Comparison of ENCODE assay signal across 9 cellular contexts in genomic region chr4:45453258-45453841, GRCh38.
DNase-seq lines count a peak whose midpoint lies in the region; ATAC-seq and TF ChIP-seq lines count a peak whose summit lies in the region.
"Had no signal": no experiment of that assay in that cellular context is flagged by ENCODE, and none has a peak within 500 bp of the region (broad histone marks: within the 10 kb centered on the region; RNA-seq: fewer than 3 reads in every experiment).

No MANE protein-coding gene starts in this region.

- no peak overlapping the region for H3K27ac Mint-ChIP-seq in activated CD4-positive, alpha-beta T cell treated with anti-CD3 and anti-CD28 coated beads, Interleukin-2, amount 10 ng/mL, durations not matched to agents 7 days and 5 days
- no peak overlapping the region for H3K27ac Mint-ChIP-seq in T-helper 17 cell
- no peak overlapping the region for H3K27ac Mint-ChIP-seq in stimulated activated naive CD8-positive, alpha-beta T cell treated with anti-CD3 and anti-CD28 coated beads, Interleukin-15, amount 100 ng/mL, for 72 hours
- H3K27ac Mint-ChIP-seq: IgD-negative memory B cell had no signal

- H3K27me3 ChIP-seq in colonic mucosa: no peaks in the 10 kb centered on the region

- POLR2A ChIA-PET in RWPE1 (lab: Yijun Ruan, JAX; ENCODE audit: low non-redundant PET): no interaction called here
- POLR2A ChIA-PET in activated CD4-positive, alpha-beta T cell treated with anti-CD3 and anti-CD28 coated beads, Interleukin-2, amount 10 ng/mL, durations not matched to agents 7 days and 5 days (lab: Charles Lee): no interaction called here

- H3K9ac ChIP-seq in colonic mucosa (ENCODE audit: low read depth in 2 of 2, low read length in 2 of 2): no peak overlapping the region

- no peaks in the 10 kb centered on the region for H3K36me3 ChIP-seq in colonic mucosa

- H3K9me3 ChIP-seq in T-helper 17 cell (ENCODE audit: control insufficient read depth, low read length, poor library complexity, severe bottlenecking) (no peaks in the 10 kb centered on the region), colonic mucosa (no peaks in the 10 kb centered on the region)

- DNase-seq in KG1 (lab: John Stamatoyannopoulos, UW): peak; percentile 43
- peak; percentile 10 for DNase-seq in RWPE1 (ENCODE audit: low spot score)
- peak; percentile 2 for DNase-seq in hepatic stellate cell (ENCODE audit: low spot score)
- no peak for DNase-seq in activated CD4-positive, alpha-beta T cell treated with anti-CD3 and anti-CD28 coated beads, Interleukin-2, amount 10 ng/mL, durations not matched to agents 7 days and 5 days
- no peak for DNase-seq in T-helper 17 cell
- DNase-seq in stimulated activated naive CD8-positive, alpha-beta T cell treated with anti-CD3 and anti-CD28 coated beads, Interleukin-15, amount 100 ng/mL, for 72 hours: no peak
- no peak for DNase-seq in colonic mucosa

- no peak overlapping the region for H3K4me3 Mint-ChIP-seq in activated CD4-positive, alpha-beta T cell treated with anti-CD3 and anti-CD28 coated beads, Interleukin-2, amount 10 ng/mL, durations not matched to agents 7 days and 5 days
- H3K4me3 Mint-ChIP-seq in T-helper 17 cell: no peak overlapping the region
- H3K4me3 Mint-ChIP-seq in stimulated activated naive CD8-positive, alpha-beta T cell treated with anti-CD3 and anti-CD28 coated beads, Interleukin-15, amount 100 ng/mL, for 72 hours: no peak overlapping the region
- H3K4me3 Mint-ChIP-seq: IgD-negative memory B cell had no signal

- intact Hi-C loops in colonic mucosa (cut with DNase I): loop anchor here (10.0 kb wide), 1 partner anchor 821 kb away; no protein-coding TSS in a partner anchor

- no peaks in the 10 kb centered on the region for H3K4me1 ChIP-seq in colonic mucosa

- H3K4me1 Mint-ChIP-seq in activated CD4-positive, alpha-beta T cell treated with anti-CD3 and anti-CD28 coated beads, Interleukin-2, amount 10 ng/mL, durations not matched to agents 7 days and 5 days: no peaks in the 10 kb centered on the region
- no peaks in the 10 kb centered on the region for H3K4me1 Mint-ChIP-seq in T-helper 17 cell
- H3K4me1 Mint-ChIP-seq in stimulated activated naive CD8-positive, alpha-beta T cell treated with anti-CD3 and anti-CD28 coated beads, Interleukin-15, amount 100 ng/mL, for 72 hours: no peaks in the 10 kb centered on the region
- H3K4me1 Mint-ChIP-seq: IgD-negative memory B cell had no signal

- peaks cover 1% of the 10 kb centered on the region for H3K9me3 Mint-ChIP-seq in activated CD4-positive, alpha-beta T cell treated with anti-CD3 and anti-CD28 coated beads, Interleukin-2, amount 10 ng/mL, durations not matched to agents 7 days and 5 days
- no peaks in the 10 kb centered on the region for H3K9me3 Mint-ChIP-seq in stimulated activated naive CD8-positive, alpha-beta T cell treated with anti-CD3 and anti-CD28 coated beads, Interleukin-15, amount 100 ng/mL, for 72 hours

- peak; percentile 61 for ATAC-seq in GM18511 (IDR thresholded peaks at IDR 0.05; ENCODE audit: unreplicated experiment)
- ATAC-seq in T-helper 17 cell: no peak
- no peak for ATAC-seq in stimulated activated naive CD8-positive, alpha-beta T cell treated with anti-CD3 and anti-CD28 coated beads, Interleukin-15, amount 100 ng/mL, for 72 hours

- no peak overlapping the region for H3K4me3 ChIP-seq in colonic mucosa

- TF ChIP-seq CTCF in RWPE1 (conservative IDR thresholded peaks at IDR 0.05; ENCODE audit: low read depth) (peak; percentile 66), colonic mucosa (IDR thresholded peaks at IDR 0.05) (no peak)

- no peak overlapping the region for H3K27ac ChIP-seq in RWPE1
- no peak overlapping the region for H3K27ac ChIP-seq in colonic mucosa

- CTCF ChIA-PET in RWPE1 (lab: Yijun Ruan, JAX): interaction anchor here (0.5 to 1.0 kb wide), 6 partner anchors 8 to 1427 kb away, joined by 3 to 5 read pairs (median 3); no protein-coding TSS in a partner anchor
- CTCF ChIA-PET in activated CD4-positive, alpha-beta T cell treated with anti-CD3 and anti-CD28 coated beads, Interleukin-2, amount 10 ng/mL, durations not matched to agents 7 days and 5 days (lab: Charles Lee): interaction anchor here (1.2 kb wide), 1 partner anchor 9 kb away, joined by 3 read pairs; no protein-coding TSS in a partner anchor

- H3K27me3 Mint-ChIP-seq in activated CD4-positive, alpha-beta T cell treated with anti-CD3 and anti-CD28 coated beads, Interleukin-2, amount 10 ng/mL, durations not matched to agents 7 days and 5 days: no peaks in the 10 kb centered on the region
- no peaks in the 10 kb centered on the region for H3K27me3 Mint-ChIP-seq in T-helper 17 cell
- H3K27me3 Mint-ChIP-seq in stimulated activated naive CD8-positive, alpha-beta T cell treated with anti-CD3 and anti-CD28 coated beads, Interleukin-15, amount 100 ng/mL, for 72 hours: no peaks in the 10 kb centered on the region
- H3K27me3 Mint-ChIP-seq: IgD-negative memory B cell had no signal

- no peaks in the 10 kb centered on the region for H3K36me3 Mint-ChIP-seq in activated CD4-positive, alpha-beta T cell treated with anti-CD3 and anti-CD28 coated beads, Interleukin-2, amount 10 ng/mL, durations not matched to agents 7 days and 5 days (ENCODE audit: low read depth)
- no peaks in the 10 kb centered on the region for H3K36me3 Mint-ChIP-seq in T-helper 17 cell (ENCODE audit: low read depth)
- H3K36me3 Mint-ChIP-seq: IgD-negative memory B cell had no signal

Comparison
In these comparisons a context has a peak if more than half of its experiments do, and no peak if none do; other contexts are left out.
1. DNase-seq: peak in KG1 (single experiment), RWPE1 (single experiment) and hepatic stellate cell (single experiment); none in activated CD4-positive, alpha-beta T cell treated with anti-CD3 and anti-CD28 coated beads, Interleukin-2, amount 10 ng/mL, durations not matched to agents 7 days and 5 days (single experiment), T-helper 17 cell (0 of 3), stimulated activated naive CD8-positive, alpha-beta T cell treated with anti-CD3 and anti-CD28 coated beads, Interleukin-15, amount 100 ng/mL, for 72 hours (0 of 2) and colonic mucosa (single experiment).